In the genomic region with DNA sequence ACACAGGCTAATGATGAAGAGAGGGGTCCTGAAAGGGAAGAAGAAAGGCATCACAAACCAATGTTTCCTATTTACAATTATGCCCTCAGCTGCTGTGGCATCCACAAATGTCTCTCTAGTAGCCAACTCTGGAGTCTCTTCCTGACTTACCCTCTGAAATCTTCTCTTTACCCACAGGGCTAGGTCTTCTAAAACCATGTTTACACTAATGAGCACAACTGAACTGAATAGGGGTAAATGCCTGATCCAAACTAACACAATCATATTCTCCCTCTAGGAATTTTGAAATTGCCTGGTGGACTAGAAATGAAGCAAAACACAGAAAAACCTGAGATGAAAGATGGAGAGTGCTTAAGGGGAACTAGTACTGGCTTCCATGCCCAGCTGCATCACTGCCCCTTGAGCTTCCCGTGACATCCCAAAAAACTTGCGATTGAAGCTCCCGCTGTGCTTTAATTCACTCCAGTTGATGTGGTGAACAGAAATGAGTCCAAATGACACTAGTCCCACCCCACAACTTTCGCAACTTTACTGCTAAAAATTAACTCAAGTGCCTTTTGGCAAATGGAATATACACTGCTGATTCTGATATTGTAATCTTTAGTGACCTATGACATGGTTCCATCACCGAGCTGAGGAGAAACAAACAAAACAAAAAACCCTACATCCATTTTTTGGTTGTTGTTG, we compare ENCODE assay signal across 27 cellular contexts.
"Had no signal": no experiment of that assay in that cellular context is flagged by ENCODE, and none has a peak within 500 bp of the region (broad histone marks: within the 10 kb centered on the region; RNA-seq: fewer than 3 reads in every experiment).

No MANE protein-coding gene starts in this region.

- H3K36me3 Mint-ChIP-seq: brain; natural killer cell; stimulated activated naive B cell treated with anti-CD40 and anti-IgM and Interleukin-4, amounts not matched to agents 10 μg/mL and 1 μg/mL and 100 μg/mL, for 72 hours had no signal

- H3K4me1 Mint-ChIP-seq: activated CD4-positive, alpha-beta memory T cell treated with anti-CD3 and anti-CD28 coated beads, Interleukin-2, amount 10 ng/mL, durations not matched to agents 7 days and 5 days; activated CD4-positive, alpha-beta T cell treated with anti-CD3 and anti-CD28 coated beads, Interleukin-2, amount 10 ng/mL, durations not matched to agents 24 days and 14 days; activated naive CD8-positive, alpha-beta T cell treated with anti-CD3 and anti-CD28 coated beads, Interleukin-2, amount 50 U/mL, for 24 hours; brain; mesothelial cell of epicardium; natural killer cell; stimulated activated naive B cell treated with anti-CD40 and anti-IgM and Interleukin-4, amounts not matched to agents 10 μg/mL and 1 μg/mL and 100 μg/mL, for 72 hours had no signal

- H3K9me3 ChIP-seq: neutrophil, sigmoid colon, SK-N-SH, testis had no signal

- H3K4me1 ChIP-seq: parathyroid adenoma, sigmoid colon, testis had no signal

- ATAC-seq: activated CD4-positive, CD25-positive, alpha-beta regulatory T cell treated with anti-CD3 and anti-CD28 coated beads, Interleukin-2, amount 50 U/mL, for 24 hours; activated naive CD8-positive, alpha-beta T cell treated with anti-CD3 and anti-CD28 coated beads, Interleukin-2, amount 50 U/mL, for 24 hours; left colon; natural killer cell; stimulated activated naive B cell treated with anti-CD40 and anti-IgM and Interleukin-4, amounts not matched to agents 10 μg/mL and 1 μg/mL and 100 μg/mL, for 72 hours had no signal

- DNase-seq: activated CD4-positive, alpha-beta memory T cell treated with anti-CD3 and anti-CD28 coated beads, Interleukin-2, amount 10 ng/mL, durations not matched to agents 7 days and 5 days; activated CD4-positive, alpha-beta T cell treated with anti-CD3 and anti-CD28 coated beads, Interleukin-2, amount 10 ng/mL, durations not matched to agents 24 days and 14 days; activated effector memory CD4-positive, alpha-beta T cell treated with anti-CD3 and anti-CD28 coated beads, Interleukin-2, amount 50 U/mL, for 16 hours; activated naive CD4-positive, alpha-beta T cell treated with anti-CD3 and anti-CD28 coated beads, Interleukin-2, amount 50 U/mL, for 16 hours; activated naive CD8-positive, alpha-beta T cell treated with anti-CD3 and anti-CD28 coated beads, Interleukin-2, amount 50 U/mL, for 24 hours; anterior cingulate cortex; caudate nucleus; effector CD4-positive, alpha-beta T cell; hippocampal formation; left colon; natural killer cell; sigmoid colon; SK-N-SH; stimulated activated CD4-positive, alpha-beta T cell treated with anti-CD3 and anti-CD28 coated beads, Interleukin-15, amount 100 ng/mL, for 24 hours; stimulated activated CD8-positive, alpha-beta memory T cell treated with anti-CD3 and anti-CD28 coated beads, Interleukin-4, amount 100 ng/mL, for 48 hours; stimulated activated naive B cell treated with anti-CD40 and anti-IgM and Interleukin-4, amounts not matched to agents 10 μg/mL and 1 μg/mL and 100 μg/mL, for 72 hours; testis; trophoblast cell had no signal

- H3K36me3 ChIP-seq: neutrophil, sigmoid colon had no signal

- H3K4me3 Mint-ChIP-seq: activated CD4-positive, alpha-beta memory T cell treated with anti-CD3 and anti-CD28 coated beads, Interleukin-2, amount 10 ng/mL, durations not matched to agents 7 days and 5 days; activated CD4-positive, alpha-beta T cell treated with anti-CD3 and anti-CD28 coated beads, Interleukin-2, amount 10 ng/mL, durations not matched to agents 24 days and 14 days; activated naive CD8-positive, alpha-beta T cell treated with anti-CD3 and anti-CD28 coated beads, Interleukin-2, amount 50 U/mL, for 24 hours; brain; dendritic cell treated with granulocyte-macrophage colony-stimulating factor and Interleukin-4, amounts not matched to agents 40 ng/mL and 50 ng/mL, for 4 days; mesothelial cell of epicardium; natural killer cell; stimulated activated naive B cell treated with anti-CD40 and anti-IgM and Interleukin-4, amounts not matched to agents 10 μg/mL and 1 μg/mL and 100 μg/mL, for 72 hours; T-helper 2 cell treated with Interferon-gamma antibody and Interleukin-4, amounts not matched to agents 5 μg/mL and 100 μg/mL, for 36 hours had no signal

- H3K27me3 Mint-ChIP-seq: dendritic cell treated with granulocyte-macrophage colony-stimulating factor and Interleukin-4, amounts not matched to agents 40 ng/mL and 50 ng/mL, for 4 days; stimulated activated naive B cell treated with anti-CD40 and anti-IgM and Interleukin-4, amounts not matched to agents 10 μg/mL and 1 μg/mL and 100 μg/mL, for 72 hours had no signal

- H3K27ac ChIP-seq: neutrophil, parathyroid adenoma, sigmoid colon, testis, VCaP had no signal

- H3K9me3 Mint-ChIP-seq: activated CD4-positive, alpha-beta memory T cell treated with anti-CD3 and anti-CD28 coated beads, Interleukin-2, amount 10 ng/mL, durations not matched to agents 7 days and 5 days; activated CD4-positive, alpha-beta T cell treated with anti-CD3 and anti-CD28 coated beads, Interleukin-2, amount 10 ng/mL, durations not matched to agents 24 days and 14 days; activated naive CD8-positive, alpha-beta T cell treated with anti-CD3 and anti-CD28 coated beads, Interleukin-2, amount 50 U/mL, for 24 hours; dendritic cell treated with granulocyte-macrophage colony-stimulating factor and Interleukin-4, amounts not matched to agents 40 ng/mL and 50 ng/mL, for 4 days; natural killer cell; T-helper 2 cell treated with Interferon-gamma antibody and Interleukin-4, amounts not matched to agents 5 μg/mL and 100 μg/mL, for 36 hours had no signal

- H3K27me3 ChIP-seq: neutrophil, sigmoid colon, testis had no signal

- H3K9ac ChIP-seq: parathyroid adenoma, SK-N-SH had no signal

- H3K27ac Mint-ChIP-seq: activated CD4-positive, alpha-beta memory T cell treated with anti-CD3 and anti-CD28 coated beads, Interleukin-2, amount 10 ng/mL, durations not matched to agents 7 days and 5 days; activated CD4-positive, alpha-beta T cell treated with anti-CD3 and anti-CD28 coated beads, Interleukin-2, amount 10 ng/mL, durations not matched to agents 24 days and 14 days; activated naive CD8-positive, alpha-beta T cell treated with anti-CD3 and anti-CD28 coated beads, Interleukin-2, amount 50 U/mL, for 24 hours; brain; dendritic cell treated with granulocyte-macrophage colony-stimulating factor and Interleukin-4, amounts not matched to agents 40 ng/mL and 50 ng/mL, for 4 days; mesothelial cell of epicardium; natural killer cell; stimulated activated naive B cell treated with anti-CD40 and anti-IgM and Interleukin-4, amounts not matched to agents 10 μg/mL and 1 μg/mL and 100 μg/mL, for 72 hours; T-helper 2 cell treated with Interferon-gamma antibody and Interleukin-4, amounts not matched to agents 5 μg/mL and 100 μg/mL, for 36 hours had no signal

- H3K4me3 ChIP-seq: sigmoid colon, smooth muscle cell, testis had no signal
